8 cellular contexts compared by ENCODE assay signal in genomic region chr16:30876867-30877266, GRCh38. TPM values are rescaled to one million over a fixed set of nuclear protein-coding genes. Genes with fewer than 3 reads are reported as not detected.
DNase-seq lines count a peak whose midpoint lies in the region; ATAC-seq, FAIRE-seq and TF ChIP-seq lines count a peak whose summit lies in the region.

No MANE protein-coding gene starts in this region.

- no peaks in the 10 kb centered on the region for H3K36me3 ChIP-seq in kidney (ENCODE audit: control insufficient read depth in 1 of 2, insufficient read depth in 2 of 2, low read length in 2 of 2)
- no peaks in the 10 kb centered on the region for H3K36me3 ChIP-seq in thymus (ENCODE audit: control insufficient read depth, insufficient read depth)

- peak overlapping the region; percentile 50 to 94 for H3K9ac ChIP-seq in kidney (ENCODE audit: low read length in 2 of 2)

- DNase-seq in activated T-cell treated with anti-CD3 and anti-CD28 coated beads, Interleukin-2, amount 50 U/mL, for 24 hours = no peak
- no peak for DNase-seq in activated T-cell treated with anti-CD3 and anti-CD28 coated beads, Interleukin-2, amount 50 U/mL, for 1 hour
- DNase-seq in kidney = no peak
- DNase-seq in RKO (ENCODE audit: low spot score) = no peak

- H3K9me3 Mint-ChIP-seq in activated T-cell treated with anti-CD3 and anti-CD28 coated beads, Interleukin-2, amount 50 U/mL, for 24 hours = no peaks in the 10 kb centered on the region
- H3K9me3 Mint-ChIP-seq in activated T-helper 17 cell treated with anti-CD3 and anti-CD28 coated beads, Interleukin-2, amount 50 U/mL, for 72 hours = no peaks in the 10 kb centered on the region

- H3K4me1 ChIP-seq in kidney (ENCODE audit: control insufficient read depth in 1 of 2, insufficient read depth in 1 of 2, low read depth in 1 of 2, low read length in 2 of 2) (peaks cover 12 to 19% of the 10 kb centered on the region in 2 donors), thymus (ENCODE audit: control insufficient read depth, insufficient read depth, low read length) (peaks cover 15% of the 10 kb centered on the region)

- H3K4me3 ChIP-seq in kidney (ENCODE audit: low read length in 2 of 2) (peak overlapping the region; percentile 89 to 95), thymus (ENCODE audit: low read length) (peak overlapping the region; percentile 95)

- H3K27me3 ChIP-seq in thymus (ENCODE audit: control insufficient read depth, insufficient read depth) = no peaks in the 10 kb centered on the region

- no peak for ATAC-seq in activated T-helper 17 cell treated with anti-CD3 and anti-CD28 coated beads, Interleukin-2, amount 50 U/mL, for 72 hours (replicated peaks)
- ATAC-seq in GM18867 (IDR thresholded peaks at IDR 0.05; ENCODE audit: unreplicated experiment) = no peak
- no peak for ATAC-seq in activated CD4-positive, CD25-positive, alpha-beta regulatory T cell treated with anti-CD3 and anti-CD28 coated beads, Interleukin-2, amount 50 U/mL, for 24 hours

- no peak for TF ChIP-seq CTCF in kidney (IDR thresholded peaks at IDR 0.05; ENCODE audit: borderline replicate concordance, extremely low read depth, insufficient read depth)

- H3K36me3 Mint-ChIP-seq in activated T-cell treated with anti-CD3 and anti-CD28 coated beads, Interleukin-2, amount 50 U/mL, for 24 hours (ENCODE audit: low read depth) = peaks cover 65% of the 10 kb centered on the region
- peaks cover 53% of the 10 kb centered on the region for H3K36me3 Mint-ChIP-seq in activated T-helper 17 cell treated with anti-CD3 and anti-CD28 coated beads, Interleukin-2, amount 50 U/mL, for 72 hours (ENCODE audit: low read depth)

- 96% methylated on average over 5 of the region's 5 CpGs for WGBS in thymus

- H3K27ac Mint-ChIP-seq in activated T-cell treated with anti-CD3 and anti-CD28 coated beads, Interleukin-2, amount 50 U/mL, for 24 hours = peak overlapping the region; percentile 88
- H3K27ac Mint-ChIP-seq in activated T-helper 17 cell treated with anti-CD3 and anti-CD28 coated beads, Interleukin-2, amount 50 U/mL, for 72 hours = peak overlapping the region; percentile 79

- no peaks in the 10 kb centered on the region for H3K27me3 Mint-ChIP-seq in activated T-cell treated with anti-CD3 and anti-CD28 coated beads, Interleukin-2, amount 50 U/mL, for 24 hours
- H3K27me3 Mint-ChIP-seq in activated T-helper 17 cell treated with anti-CD3 and anti-CD28 coated beads, Interleukin-2, amount 50 U/mL, for 72 hours = no peaks in the 10 kb centered on the region

- H3K27ac ChIP-seq in kidney (ENCODE audit: low read depth in 2 of 2, low read length in 2 of 2) = peak overlapping the region; percentile 82 to 95
- H3K27ac ChIP-seq in thymus (ENCODE audit: low read depth) = peak overlapping the region; percentile 99

- intact Hi-C loops in kidney (cut with DNase I) = no loop called here

- FAIRE-seq in kidney (lab: Jason Lieb, UNC) = no peak

- H3K4me1 Mint-ChIP-seq in activated T-cell treated with anti-CD3 and anti-CD28 coated beads, Interleukin-2, amount 50 U/mL, for 24 hours (ENCODE audit: low read depth) = peaks cover 44% of the 10 kb centered on the region
- peaks cover 21% of the 10 kb centered on the region for H3K4me1 Mint-ChIP-seq in activated T-helper 17 cell treated with anti-CD3 and anti-CD28 coated beads, Interleukin-2, amount 50 U/mL, for 72 hours

- peak overlapping the region; percentile 96 for H3K4me3 Mint-ChIP-seq in activated T-cell treated with anti-CD3 and anti-CD28 coated beads, Interleukin-2, amount 50 U/mL, for 24 hours
- H3K4me3 Mint-ChIP-seq in activated T-helper 17 cell treated with anti-CD3 and anti-CD28 coated beads, Interleukin-2, amount 50 U/mL, for 72 hours = peak overlapping the region; percentile 77

- H3K9me3 ChIP-seq in kidney (ENCODE audit: control insufficient read depth in 1 of 2, low read length in 2 of 2) = no peaks in the 10 kb centered on the region
- H3K9me3 ChIP-seq in thymus (ENCODE audit: control insufficient read depth) = no peaks in the 10 kb centered on the region

RNA-seq across cellular contexts. Expression of gene BCL7C, which starts 17.0 kb away (rescaled TPM):
- 10 to 100 TPM; 34.1 to 39.3 TPM for total RNA-seq in activated T-helper 17 cell treated with anti-CD3 and anti-CD28 coated beads, Interleukin-2, amount 50 U/mL, for 72 hours
- total RNA-seq in kidney = 40.0 TPM
- polyA plus RNA-seq in kidney (ENCODE audit: insufficient read depth, low read depth, low replicate concordance) = 77.9 TPM
- polyA plus RNA-seq in thymus = 29.2 TPM

RNA-seq across cellular contexts. Expression of gene CTF1, which starts 19.5 kb away (rescaled TPM):
- total RNA-seq in activated T-helper 17 cell treated with anti-CD3 and anti-CD28 coated beads, Interleukin-2, amount 50 U/mL, for 72 hours = under 1 TPM; 0.15 to 0.26 TPM
- total RNA-seq in kidney = 7.3 TPM
- polyA plus RNA-seq in kidney (ENCODE audit: insufficient read depth, low read depth, low replicate concordance) = 13.0 TPM
- polyA plus RNA-seq in thymus = 3.8 TPM

RNA-seq across cellular contexts. Expression of gene FBXL19, which starts 46.5 kb away (rescaled TPM):
- total RNA-seq in activated T-helper 17 cell treated with anti-CD3 and anti-CD28 coated beads, Interleukin-2, amount 50 U/mL, for 72 hours = 10 to 100 TPM; 32.2 to 40.7 TPM
- total RNA-seq in kidney = 18.9 TPM
- 7.4 TPM for polyA plus RNA-seq in kidney (ENCODE audit: insufficient read depth, low read depth, low replicate concordance)
- 17.0 TPM for polyA plus RNA-seq in thymus
